8 cellular contexts compared by ENCODE assay signal in the genomic region with DNA sequence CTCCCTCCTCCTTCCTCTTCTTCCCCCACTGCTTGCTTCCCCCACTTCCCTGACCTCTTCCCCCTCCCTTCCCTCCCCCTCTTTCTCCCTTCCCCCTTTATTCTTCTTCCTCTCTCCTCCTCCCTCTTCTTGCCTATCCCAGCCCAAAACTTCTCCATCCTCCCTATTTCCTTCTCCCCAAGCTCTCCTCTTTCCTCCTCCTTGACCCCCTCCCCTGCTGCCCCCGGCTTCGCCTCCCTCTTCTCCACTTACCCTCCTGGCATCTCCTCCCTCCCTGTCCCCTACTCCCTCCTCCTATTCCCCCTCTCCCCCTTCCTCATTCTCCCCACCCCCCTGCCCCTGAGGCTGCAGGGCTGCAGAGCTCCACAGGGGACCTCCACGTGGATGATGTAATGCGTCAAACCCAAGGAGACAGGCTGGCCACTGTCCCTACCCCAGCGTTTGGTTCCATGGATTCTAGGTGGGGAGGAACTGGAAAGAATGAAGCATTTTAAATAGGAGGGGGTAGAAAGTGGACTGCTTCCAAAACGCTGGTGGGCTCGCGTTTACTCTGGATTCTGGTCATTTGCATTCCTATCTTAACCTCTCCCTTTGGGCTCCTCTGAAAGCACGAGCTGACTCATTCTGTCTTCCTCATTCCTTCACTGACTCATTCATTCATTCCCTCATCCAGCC. TPM values are rescaled to one million over a fixed set of nuclear protein-coding genes. Genes with fewer than 3 reads are reported as not detected.
DNase-seq lines count a peak whose midpoint lies in the region; ATAC-seq and TF ChIP-seq lines count a peak whose summit lies in the region.

No MANE protein-coding gene starts in this region.

- no peak for TF ChIP-seq RAD21 in IMR-90 (IDR thresholded peaks at IDR 0.05; ENCODE audit: low read length)

- ATAC-seq in IMR-90 (ENCODE audit: low read depth), result peak; percentile 48
- no peak for ATAC-seq in HG03565 (IDR thresholded peaks at IDR 0.05; ENCODE audit: unreplicated experiment)

- H3K14ac ChIP-seq in IMR-90 (replicated peaks; ENCODE audit: low read depth, low read length), result peak overlapping the region; percentile 91

- in situ Hi-C loops in Caki2 (cut with HindIII; ENCODE audit: low pct_unique_long_range_greater_than_20kb, low sequenced_read_pairs) (no loop called here), IMR-90 (cut with MboI; ENCODE audit: low sequenced_read_pairs) (no loop called here)

- BruUV-seq in IMR-90 (replicated peaks; lab: Mats Ljungman, UMichigan), result no TSS peak

- H2BK5ac ChIP-seq in IMR-90 (ENCODE audit: low read depth, low read length, poor library complexity, severe bottlenecking), result peak overlapping the region; percentile 96

- peak overlapping the region; percentile 57 for H3K23ac ChIP-seq in IMR-90 (ENCODE audit: low read depth, low read length)

- H2AK9ac ChIP-seq in IMR-90 (replicated peaks; ENCODE audit: low read depth, low read length, poor library complexity), result peak overlapping the region; percentile 97

- dilution Hi-C loops in IMR-90 (cut with HindIII; ENCODE audit: low sequenced_read_pairs, unreplicated experiment), result no loop called here

- peak overlapping the region; percentile 28 for H3K18ac ChIP-seq in IMR-90 (ENCODE audit: low read depth, low read length)

- H3K36me3 ChIP-seq in IMR-90 (ENCODE audit: control insufficient read depth, insufficient read depth, low read length) (peaks cover 18% of the 10 kb centered on the region), ascending aorta (no peaks in the 10 kb centered on the region), subcutaneous abdominal adipose tissue (ENCODE audit: control insufficient read depth in 5 of 5, insufficient read depth in 5 of 5, low read length in 5 of 5) (no peaks in the 10 kb centered on the region), testis (ENCODE audit: low read depth, missing control alignments) (no peaks in the 10 kb centered on the region)

- CTCF ChIA-PET in IMR-90 (lab: Yijun Ruan, JAX), result interaction anchor here (1.0 to 1.5 kb wide), 2 partner anchors 107 to 115 kb away, joined by 3 to 4 read pairs; no protein-coding TSS in a partner anchor

- peak overlapping the region; percentile 78; the same call in 1 of the 3 replicates for H2BK15ac ChIP-seq in IMR-90 (ENCODE audit: low read depth, low read length)

- peak overlapping the region; percentile 39; the same call in 1 of the 2 replicates for H4K5ac ChIP-seq in IMR-90 (ENCODE audit: low read depth, low read length)

- peak overlapping the region; percentile 90 for H4K91ac ChIP-seq in IMR-90 (ENCODE audit: insufficient read depth, low read depth, low read length)

- peaks cover 22% of the 10 kb centered on the region for H3K9me1 ChIP-seq in IMR-90 (ENCODE audit: insufficient read depth, low read length)

- peaks cover 43% of the 10 kb centered on the region for H4K20me1 ChIP-seq in IMR-90 (ENCODE audit: insufficient read depth, low read length)

- H3K56ac ChIP-seq in IMR-90 (ENCODE audit: extremely low read depth, insufficient read depth, low read length), result peak overlapping the region; percentile 86

- H3K4me1 ChIP-seq in IMR-90 (ENCODE audit: control insufficient read depth, insufficient read depth, low read length) (peaks cover 26% of the 10 kb centered on the region), ascending aorta (peaks cover 3 to 25% of the 10 kb centered on the region in 2 donors), subcutaneous abdominal adipose tissue (ENCODE audit: control insufficient read depth in 5 of 5, insufficient read depth in 5 of 5, low read length in 5 of 5) (peaks cover 7 to 51% (median 47%) of the 10 kb centered on the region in 5 donors), testis (peaks cover 22% of the 10 kb centered on the region)

- POLR2A ChIA-PET in IMR-90 (lab: Charles Lee; ENCODE audit: unreplicated experiment), result interaction anchor here (0.6 to 1.1 kb wide), 2 partner anchors 20 to 27 kb away, joined by 3 to 7 read pairs; no protein-coding TSS in a partner anchor

- H2AFZ ChIP-seq in IMR-90 (replicated peaks; ENCODE audit: low read length, poor library complexity), result peak overlapping the region; percentile 74

- peak overlapping the region; percentile 96 for H3K4ac ChIP-seq in IMR-90 (ENCODE audit: low read depth, low read length)

- peak overlapping the region; percentile 93 for H2AK5ac ChIP-seq in IMR-90 (ENCODE audit: low read depth, low read length)

- H2BK20ac ChIP-seq in IMR-90 (ENCODE audit: low read depth, low read length), result peak overlapping the region; percentile 80

- WGBS in IMR-90 (ENCODE audit: extremely low coverage in 2 of 2, insufficient read length in 1 of 2), 2 experiments, result 0% methylated on average over 1 of the region's 9 CpGs; no CpG with 5 or more reads in 1 of the 2 experiments
- WGBS in testis, 2 donors, result 12 to 20% methylated on average over 9 of the region's 9 CpGs

- TF ChIP-seq POLR2A in IMR-90 (IDR thresholded peaks at IDR 0.05; ENCODE audit: low read depth, low read length) (no peak), testis (IDR thresholded peaks at IDR 0.05) (no peak)

- TF ChIP-seq CTCF in IMR-90 (conservative IDR thresholded peaks at IDR 0.05; ENCODE audit: low read depth, low read length), result 0 out of 2 replicates have a peak, but pooled peaks have one; percentile 5
- peak in 1 of 3 experiments; percentile 7 for TF ChIP-seq CTCF in ascending aorta (IDR thresholded peaks at IDR 0.05)
- no peak for TF ChIP-seq CTCF in testis (IDR thresholded peaks at IDR 0.05)

- H4K8ac ChIP-seq in IMR-90 (ENCODE audit: low read depth in 2 of 2, low read length in 2 of 2), result peak overlapping the region; percentile 50 to 94

- H3K27ac ChIP-seq in IMR-90 (ENCODE audit: insufficient read depth, low read length), result peak overlapping the region; percentile 97
- H3K27ac ChIP-seq in ascending aorta, result peak overlapping the region; percentile 72 to 74
- peak overlapping the region; percentile 83 for H3K27ac ChIP-seq in subcutaneous abdominal adipose tissue (ENCODE audit: low read depth, low read length)
- H3K27ac ChIP-seq in testis, result no peak overlapping the region

- peak overlapping the region; percentile 97 for H2BK120ac ChIP-seq in IMR-90 (ENCODE audit: low read depth, low read length)

- peak overlapping the region; percentile 39 for H3K4me2 ChIP-seq in IMR-90 (ENCODE audit: low read depth, low read length)

- H3K9me3 ChIP-seq in IMR-90 (ENCODE audit: control insufficient read depth, insufficient read depth, low read length), result no peaks in the 10 kb centered on the region
- H3K9me3 ChIP-seq in ascending aorta, result no peaks in the 10 kb centered on the region
- H3K9me3 ChIP-seq in subcutaneous abdominal adipose tissue (ENCODE audit: control insufficient read depth in 5 of 5, low read length in 5 of 5), result no peaks in the 10 kb centered on the region
- no peaks in the 10 kb centered on the region for H3K9me3 ChIP-seq in testis

- peaks cover 1 to 44% of the 10 kb centered on the region in 2 experiments; a peak in 3 of 4 replicates for H3K79me1 ChIP-seq in IMR-90 (ENCODE audit: low read depth in 1 of 2, low read length in 2 of 2)

- DNase-seq in Caki2 (ENCODE audit: low read depth) (peak; percentile 98), IMR-90 (peak; percentile 98), ascending aorta (ENCODE audit: low spot score in 2 of 2) (peak in 1 of 2 donors; percentile 79), iPS-NIHi7 (ENCODE audit: extremely low spot score) (peak; percentile 80), testis (no peak), RPMI8226 (no peak)

- H3K4me3 ChIP-seq in IMR-90 (ENCODE audit: insufficient read depth, low read depth, low read length) (0 out of 2 replicates have a peak overlapping the region, but pooled peaks have one; percentile 0), ascending aorta (peak overlapping the region; percentile 10 to 51), subcutaneous abdominal adipose tissue (ENCODE audit: low read depth in 1 of 5, low read length in 5 of 5) (peak overlapping the region in 2 of 5 donors; percentile 11 to 44), testis (no peak overlapping the region)

- H3K27me3 ChIP-seq in IMR-90 (ENCODE audit: control insufficient read depth, insufficient read depth, low read length) (no peaks in the 10 kb centered on the region), ascending aorta (no peaks in the 10 kb centered on the region), subcutaneous abdominal adipose tissue (ENCODE audit: control insufficient read depth in 5 of 5, insufficient read depth in 4 of 5, low read length in 5 of 5) (no peaks in the 10 kb centered on the region), testis (no peaks in the 10 kb centered on the region)

- H3K9ac ChIP-seq in IMR-90 (ENCODE audit: low read depth, low read length), result peak overlapping the region; percentile 68
- H3K9ac ChIP-seq in subcutaneous abdominal adipose tissue (ENCODE audit: low read length in 5 of 5), result no peak overlapping the region

- intact Hi-C loops in IMR-90 (cut with micrococcal nuclease) (loop anchor here (1.0 to 10.0 kb wide), 5 partner anchors 16 to 324 kb away; a partner anchor contains a TSS), ascending aorta (cut with DNase I) (loop anchor here (1.0 to 2.0 kb wide), 4 partner anchors 15 to 114 kb away; a partner anchor contains a TSS), testis (cut with DNase I; ENCODE audit: low total_unique reads) (no loop called here)

TF ChIP-seq in IMR-90, 13 proteins besides CTCF, POLR2A, EP300 and RAD21 (continues in another document):
- peak; percentile 13; the same call in 1 of the 2 replicates for TF ChIP-seq SMC3 (IDR thresholded peaks at IDR 0.05; ENCODE audit: low read depth, low read length)
- peak; percentile 94 for TF ChIP-seq FOS (IDR thresholded peaks at IDR 0.05; ENCODE audit: low read depth, low read length)
- peak; percentile 38; the same call in 1 of the 2 replicates for TF ChIP-seq NFE2L2 (IDR thresholded peaks at IDR 0.05; ENCODE audit: low read depth, low read length)
- TF ChIP-seq RFX5 (IDR thresholded peaks at IDR 0.05; ENCODE audit: low read depth, low read length), result no peak
- TF ChIP-seq MXI1 (IDR thresholded peaks at IDR 0.05; ENCODE audit: borderline replicate concordance, low read depth, low read length), result peak; percentile 67; the same call in 1 of the 2 replicates

RNA-seq across cellular contexts. Expression of a gene that starts 0.7 kb away (rescaled TPM):
- 294 and 317 TPM in 2 replicates for total RNA-seq in Caki2 (2014; rRNA removed; shearing (Covaris generic); ENCODE audit: low replicate concordance)
- total RNA-seq in IMR-90 (2012; rRNA removed) (144 and 166 TPM in 2 replicates), ascending aorta (120 TPM), testis (100 to 1,000 TPM in 1 of 2 donors, 10 to 100 TPM in 1; 61.9 to 124 TPM)
- polyA plus RNA-seq in IMR-90 (2012; rRNA removed) (258 and 270 TPM in 2 replicates), testis (ENCODE audit: insufficient read depth, low read depth, low replicate concordance) (56.9 TPM)
- 343 and 372 TPM in 2 replicates for polyA plus RNA-seq in IMR-90 (2012; cell fraction: cytosol; rRNA removed)
- 158 and 196 TPM in 2 replicates for polyA plus RNA-seq in IMR-90 (2012; cell fraction: nucleus; rRNA removed; ENCODE audit: low replicate concordance)

RNA-seq across cellular contexts. Expression of a gene that starts 29.7 kb away (rescaled TPM):
- total RNA-seq in Caki2 (2014; rRNA removed; shearing (Covaris generic); ENCODE audit: low replicate concordance), result 48.2 and 56.6 TPM in 2 replicates
- 45.9 and 50.3 TPM in 2 replicates for total RNA-seq in IMR-90 (2012; rRNA removed)
- 46.3 and 48.9 TPM in 2 replicates for polyA plus RNA-seq in IMR-90 (2012; rRNA removed)
- 23.9 and 49.3 TPM in 2 replicates for polyA plus RNA-seq in IMR-90 (2012; cell fraction: cytosol; rRNA removed)
- 99.5 and 176 TPM in 2 replicates for polyA plus RNA-seq in IMR-90 (2012; cell fraction: nucleus; rRNA removed; ENCODE audit: low replicate concordance)
- 65.1 TPM for total RNA-seq in ascending aorta
- total RNA-seq in testis, result 100 to 1,000 TPM; 113 to 129 TPM
- 75.1 TPM for polyA plus RNA-seq in testis (ENCODE audit: insufficient read depth, low read depth, low replicate concordance)

Comparison
In these comparisons a context has a peak if more than half of its experiments do, and no peak if none do; other contexts are left out.
1. DNase-seq: peak in Caki2 (single experiment), IMR-90 (single experiment) and iPS-NIHi7 (single experiment); none in testis (single experiment) and RPMI8226 (single experiment).
2. H3K27ac ChIP-seq: peak in IMR-90 (single experiment), ascending aorta (2 of 2) and subcutaneous abdominal adipose tissue (single experiment); none in testis (0 of 2).
3. H3K4me3 ChIP-seq: peak in IMR-90 (single experiment) and ascending aorta (2 of 2); none in testis (0 of 2).